In the genomic region with DNA sequence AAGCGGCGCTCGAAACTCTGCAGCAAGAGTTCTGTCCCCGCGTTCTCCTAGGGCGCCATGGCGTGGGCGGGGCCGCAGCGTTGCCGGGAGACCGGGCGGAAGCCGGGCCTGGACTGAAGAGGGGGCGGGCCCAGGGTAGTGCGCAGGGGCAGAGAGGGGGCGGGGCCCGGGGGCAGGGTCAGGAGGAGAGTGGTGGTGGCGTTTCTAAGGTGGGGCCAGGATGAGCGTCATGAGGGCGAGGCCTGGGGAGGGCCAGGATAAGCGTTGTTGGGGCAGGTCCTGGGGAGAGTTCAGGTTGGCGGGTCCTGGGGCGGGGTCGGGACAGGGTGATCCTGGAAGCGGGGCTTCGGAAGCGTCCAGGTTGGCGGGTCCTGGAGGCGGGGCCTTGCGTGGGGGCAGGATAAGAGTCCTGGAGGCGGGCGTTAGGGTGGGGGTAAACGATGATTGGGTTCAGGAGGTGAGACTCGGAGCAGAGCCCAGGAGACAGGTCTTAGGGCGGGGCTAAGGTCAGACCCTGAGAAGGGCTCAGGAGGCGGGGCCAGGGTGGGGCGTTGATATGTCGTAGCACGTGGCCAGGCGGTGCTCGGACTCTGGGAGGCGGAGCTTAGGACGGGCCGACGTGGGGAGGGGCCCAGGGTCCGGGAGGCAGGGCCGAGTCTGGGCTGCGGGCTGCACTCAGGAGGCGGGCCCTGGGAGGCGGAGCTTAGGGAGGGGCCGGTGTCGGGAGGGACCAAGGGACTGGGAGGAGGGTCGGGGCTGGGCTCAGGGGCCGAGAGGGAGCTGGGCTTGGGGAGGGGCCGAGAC, we compare ENCODE assay signal across 8 cellular contexts.
DNase-seq lines count a peak whose midpoint lies in the region; ATAC-seq and TF ChIP-seq lines count a peak whose summit lies in the region.
"Not testable (repeated sequence)": the region's sequence is repeated elsewhere in the genome, so short reads cannot be mapped to it uniquely, and the experiment has no call there.

No MANE protein-coding gene starts in this region.

- not testable (repeated sequence) for H3K27me3 Mint-ChIP-seq in central memory CD8-positive, alpha-beta T cell

- in situ Hi-C loops in GM18951 (cut with MboI; ENCODE audit: low sequenced_read_pairs, unreplicated experiment) = not testable (repeated sequence)

- H3K4me1 Mint-ChIP-seq in central memory CD8-positive, alpha-beta T cell = peaks cover 11% of the 10 kb centered on the region

- peak overlapping the region; percentile 88 for H3K4me3 Mint-ChIP-seq in central memory CD8-positive, alpha-beta T cell

- peak; percentile 44 for TF ChIP-seq POLR2A in GM18951 (IDR thresholded peaks at IDR 0.05; ENCODE audit: extremely low read depth, insufficient read depth, insufficient read length)

- H3K27ac Mint-ChIP-seq in central memory CD8-positive, alpha-beta T cell (ENCODE audit: low read depth) = peak overlapping the region; percentile 88

- peak; percentile 100 for ATAC-seq in HG03196 (IDR thresholded peaks at IDR 0.05; ENCODE audit: unreplicated experiment)
- ATAC-seq in central memory CD8-positive, alpha-beta T cell (replicated peaks; ENCODE audit: extremely low read depth, poor library complexity, severe bottlenecking) = peak; percentile 99

- H3K9me3 Mint-ChIP-seq in central memory CD8-positive, alpha-beta T cell = not testable (repeated sequence)

- H3K36me3 Mint-ChIP-seq in central memory CD8-positive, alpha-beta T cell (ENCODE audit: insufficient read depth) = not testable (repeated sequence)

- DNase-seq in AG08395 (ENCODE audit: low spot score) (peak; percentile 87), NCI-H226 (peak; percentile 92), iris pigment epithelial cell (ENCODE audit: low read depth) (peak; percentile 100)
- DNase-seq in activated CD4-positive, CD25-positive, alpha-beta regulatory T cell treated with anti-CD3 and anti-CD28 coated beads, Interleukin-2, amount 50 U/mL, for 16 hours (ENCODE audit: low read depth, low spot score) = peak; percentile 97
- peak; percentile 94 to 97 for DNase-seq in central memory CD8-positive, alpha-beta T cell (ENCODE audit: low spot score in 2 of 2)
- DNase-seq in stimulated activated CD4-positive, alpha-beta T cell treated with anti-CD3 and anti-CD28 coated beads, Interleukin-12 subunit alpha, Interleukin-12 subunit beta, amount 100 ng/mL, for 4 hours = peak; percentile 99

Comparison
In these comparisons a context has a peak if more than half of its experiments do, and no peak if none do; other contexts are left out.
1. Peak in every context shown above with its lines: DNase-seq and ATAC-seq.